In the genomic region with DNA sequence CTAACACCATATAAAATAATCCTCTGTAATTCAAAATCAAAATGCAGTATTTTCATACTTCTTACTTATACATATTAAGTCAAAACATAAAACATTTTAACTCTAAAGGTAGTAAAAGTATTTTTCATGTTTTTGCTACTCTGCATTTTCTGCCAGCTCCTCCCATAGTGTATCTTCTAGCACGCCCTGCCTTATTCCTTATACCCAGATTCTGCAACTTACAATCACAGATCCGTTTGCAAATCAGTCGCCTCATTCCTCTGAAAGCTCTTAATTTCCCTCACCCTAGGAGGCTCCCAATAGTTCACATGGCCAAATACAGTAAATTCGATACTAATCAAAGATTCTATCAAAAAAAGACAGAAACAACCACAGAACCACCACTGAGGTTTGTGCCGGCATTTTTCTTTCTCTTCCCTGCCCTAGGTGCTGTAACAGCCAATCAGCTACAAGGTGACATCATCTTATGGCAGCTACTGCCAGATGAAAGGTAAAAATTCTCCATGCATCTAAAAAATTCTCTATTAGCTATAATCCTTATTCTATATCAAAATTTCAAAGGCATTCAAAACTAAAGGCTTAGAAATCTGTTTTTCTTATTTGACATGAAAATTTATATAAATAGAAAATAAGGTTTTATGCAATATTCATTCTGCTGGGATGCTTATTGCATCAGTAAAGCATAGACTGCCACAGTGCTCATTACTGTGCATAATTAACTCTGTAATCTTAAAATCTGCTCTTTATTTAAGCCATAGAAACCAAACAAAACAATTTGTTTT, we compare ENCODE assay signal across 8 cellular contexts.
DNase-seq lines count a peak whose midpoint lies in the region; ATAC-seq and TF ChIP-seq lines count a peak whose summit lies in the region.

No MANE protein-coding gene starts in this region.

- no peak for TF ChIP-seq POLR2A in lower leg skin (IDR thresholded peaks at IDR 0.05)

- peak overlapping the region; percentile 43 for H3K4me2 ChIP-seq in trophoblast cell (ENCODE audit: low read length)

- H3K27ac ChIP-seq in trophoblast cell (ENCODE audit: low read depth, low read length) = no peak overlapping the region

- H2BK12ac ChIP-seq in trophoblast cell (ENCODE audit: low read length) = no peak overlapping the region

- no peak overlapping the region for H3K9ac ChIP-seq in trophoblast cell (ENCODE audit: low read length)

- DNase-seq in A172 (ENCODE audit: low spot score) = peak; percentile 38
- DNase-seq in Jurkat, Clone E6-1 (ENCODE audit: low read depth, low spot score) = peak; percentile 25
- DNase-seq in activated T-helper 1 cell treated with anti-CD3 and anti-CD28 coated beads, Interleukin-12 subunit alpha, Interleukin-12 subunit beta, Interleukin-2, Interleukin-4 antibody, amounts not matched to agents 30 ng/mL and 10 ng/mL and 1 ng/mL, durations not matched to agents 14 hours and 24 hours and 36 hours (ENCODE audit: low spot score) = peak; percentile 5
- DNase-seq in glomerular visceral epithelial cell (ENCODE audit: extremely low spot score) = peak; percentile 30
- peak in 1 of 2 donors; percentile 31 for DNase-seq in trophoblast cell
- no peak for DNase-seq in lower leg skin (ENCODE audit: low spot score in 2 of 2)

- intact Hi-C loops in activated T-helper 1 cell treated with anti-CD3 and anti-CD28 coated beads, Interleukin-12 subunit alpha, Interleukin-12 subunit beta, Interleukin-2, Interleukin-4 antibody, amounts not matched to agents 30 ng/mL and 10 ng/mL and 1 ng/mL, durations not matched to agents 14 hours and 24 hours and 36 hours (cut with micrococcal nuclease) = loop anchor here (2.0 to 5.0 kb wide), 2 partner anchors 72 to 203 kb away; a partner anchor contains a TSS
- intact Hi-C loops in lower leg skin (cut with DNase I; ENCODE audit: low total_unique reads) = no loop called here

- H4K8ac ChIP-seq in trophoblast cell (ENCODE audit: low read depth, low read length) = no peak overlapping the region

- no peak overlapping the region for H3K18ac ChIP-seq in trophoblast cell (ENCODE audit: low read length)

- no peak overlapping the region for H3K27ac Mint-ChIP-seq in activated T-helper 1 cell treated with anti-CD3 and anti-CD28 coated beads, Interleukin-12 subunit alpha, Interleukin-12 subunit beta, Interleukin-2, Interleukin-4 antibody, amounts not matched to agents 30 ng/mL and 10 ng/mL and 1 ng/mL, durations not matched to agents 14 hours and 24 hours and 36 hours

- H3K4ac ChIP-seq in trophoblast cell (ENCODE audit: low read depth, low read length) = no peak overlapping the region

- no peaks in the 10 kb centered on the region for H3K79me2 ChIP-seq in trophoblast cell (ENCODE audit: control insufficient read depth, insufficient read depth, low read length, poor library complexity)

- no peak overlapping the region for H2BK120ac ChIP-seq in trophoblast cell (ENCODE audit: insufficient read depth, low read length, poor library complexity)

- H3K36me3 ChIP-seq in trophoblast cell (ENCODE audit: control insufficient read depth in 1 of 2, insufficient read depth in 2 of 2, low read length in 2 of 2) = no peaks in the 10 kb centered on the region

- no peak overlapping the region for H3K14ac ChIP-seq in trophoblast cell (ENCODE audit: low read length)

- H3K23ac ChIP-seq in trophoblast cell (ENCODE audit: low read length) = no peak overlapping the region

- no peak overlapping the region for H2AK5ac ChIP-seq in trophoblast cell (ENCODE audit: low read length)

- no peak overlapping the region for H2AFZ ChIP-seq in trophoblast cell (ENCODE audit: insufficient read depth, low read length, poor library complexity)

- H3K9me3 Mint-ChIP-seq in activated T-helper 1 cell treated with anti-CD3 and anti-CD28 coated beads, Interleukin-12 subunit alpha, Interleukin-12 subunit beta, Interleukin-2, Interleukin-4 antibody, amounts not matched to agents 30 ng/mL and 10 ng/mL and 1 ng/mL, durations not matched to agents 14 hours and 24 hours and 36 hours = no peaks in the 10 kb centered on the region

- TF ChIP-seq CTCF in lower leg skin (IDR thresholded peaks at IDR 0.05) = no peak

- peaks cover 1% of the 10 kb centered on the region for H3K36me3 Mint-ChIP-seq in activated T-helper 1 cell treated with anti-CD3 and anti-CD28 coated beads, Interleukin-12 subunit alpha, Interleukin-12 subunit beta, Interleukin-2, Interleukin-4 antibody, amounts not matched to agents 30 ng/mL and 10 ng/mL and 1 ng/mL, durations not matched to agents 14 hours and 24 hours and 36 hours (ENCODE audit: low read depth)

- no peak overlapping the region for H3K4me3 ChIP-seq in Jurkat, Clone E6-1 (ENCODE audit: low read length)
- no peak overlapping the region for H3K4me3 ChIP-seq in trophoblast cell (ENCODE audit: low read depth, low read length)
- H3K4me3 ChIP-seq in lower leg skin (ENCODE audit: low read depth, poor library complexity, severe bottlenecking) = no peak overlapping the region

- H3K79me1 ChIP-seq in trophoblast cell (ENCODE audit: low read length) = no peaks in the 10 kb centered on the region

- H4K91ac ChIP-seq in trophoblast cell (ENCODE audit: low read depth, low read length) = no peak overlapping the region

- H3K27me3 Mint-ChIP-seq in activated T-helper 1 cell treated with anti-CD3 and anti-CD28 coated beads, Interleukin-12 subunit alpha, Interleukin-12 subunit beta, Interleukin-2, Interleukin-4 antibody, amounts not matched to agents 30 ng/mL and 10 ng/mL and 1 ng/mL, durations not matched to agents 14 hours and 24 hours and 36 hours (ENCODE audit: insufficient read depth) = no peaks in the 10 kb centered on the region

- H3K4me1 ChIP-seq in trophoblast cell (ENCODE audit: control insufficient read depth in 1 of 2, insufficient read depth in 2 of 2, low read length in 2 of 2) = no peaks in the 10 kb centered on the region

- H3K4me1 Mint-ChIP-seq in activated T-helper 1 cell treated with anti-CD3 and anti-CD28 coated beads, Interleukin-12 subunit alpha, Interleukin-12 subunit beta, Interleukin-2, Interleukin-4 antibody, amounts not matched to agents 30 ng/mL and 10 ng/mL and 1 ng/mL, durations not matched to agents 14 hours and 24 hours and 36 hours (ENCODE audit: low read depth) = peaks cover 6% of the 10 kb centered on the region

- no peaks in the 10 kb centered on the region for H3K27me3 ChIP-seq in trophoblast cell (ENCODE audit: insufficient read depth, low read length)

- peak overlapping the region; percentile 68 for H3K4me3 Mint-ChIP-seq in activated T-helper 1 cell treated with anti-CD3 and anti-CD28 coated beads, Interleukin-12 subunit alpha, Interleukin-12 subunit beta, Interleukin-2, Interleukin-4 antibody, amounts not matched to agents 30 ng/mL and 10 ng/mL and 1 ng/mL, durations not matched to agents 14 hours and 24 hours and 36 hours

- H2BK5ac ChIP-seq in trophoblast cell (ENCODE audit: low read depth, low read length, poor library complexity) = no peak overlapping the region

- WGBS in trophoblast cell (ENCODE audit: extremely low coverage, insufficient coverage, insufficient read length) = no CpG with 5 or more reads among the region's 5 CpGs
- 28 to 34% methylated on average over 5 of the region's 5 CpGs for WGBS in lower leg skin, 2 donors

- ATAC-seq in GM18520 (IDR thresholded peaks at IDR 0.05; ENCODE audit: unreplicated experiment) = no peak
- no peak for ATAC-seq in HG03460 (IDR thresholded peaks at IDR 0.05; ENCODE audit: unreplicated experiment)

- H4K12ac ChIP-seq in trophoblast cell (ENCODE audit: low read depth, low read length) = no peak overlapping the region

- no peaks in the 10 kb centered on the region for H3K9me3 ChIP-seq in trophoblast cell (ENCODE audit: insufficient read depth, low read depth, low read length)

Comparison
In these comparisons a context has a peak if more than half of its experiments do, and no peak if none do; other contexts are left out.
1. DNase-seq: peak in A172 (single experiment), Jurkat, Clone E6-1 (single experiment), activated T-helper 1 cell treated with anti-CD3 and anti-CD28 coated beads, Interleukin-12 subunit alpha, Interleukin-12 subunit beta, Interleukin-2, Interleukin-4 antibody, amounts not matched to agents 30 ng/mL and 10 ng/mL and 1 ng/mL, durations not matched to agents 14 hours and 24 hours and 36 hours (single experiment) and glomerular visceral epithelial cell (single experiment); none in lower leg skin (0 of 2).